Comparison of ENCODE assay signal across 1 cellular context in genomic region chr6:124334359-124334758, GRCh38.
TF ChIP-seq lines count a peak whose summit lies in the region.

No MANE protein-coding gene starts in this region.

TF ChIP-seq in GM23338, 12 proteins besides CTCF, POLR2A, EP300 and RAD21 (continued from another document):
- no peak for TF ChIP-seq REST (IDR thresholded peaks at IDR 0.05; ENCODE audit: unreplicated experiment)
- no peak for TF ChIP-seq ZNF331 (CRISPR knock-in tag; IDR thresholded peaks at IDR 0.05; ENCODE audit: low read depth)
- TF ChIP-seq JUNB (IDR thresholded peaks at IDR 0.05; ENCODE audit: unreplicated experiment): no peak
- no peak for TF ChIP-seq NANOG (IDR thresholded peaks at IDR 0.05; ENCODE audit: borderline replicate concordance)
- no peak for TF ChIP-seq EZH2 (IDR thresholded peaks at IDR 0.05; ENCODE audit: low read depth, unreplicated experiment)
- no peak for TF ChIP-seq ZNF462 (CRISPR knock-in tag; IDR thresholded peaks at IDR 0.05)
